ENCODE assay signal across 22 cellular contexts in genomic region chr5:4523038-4523437, GRCh38.
DNase-seq lines count a peak whose midpoint lies in the region; ATAC-seq, FAIRE-seq and TF ChIP-seq lines count a peak whose summit lies in the region.
"Had no signal": no experiment of that assay in that cellular context is flagged by ENCODE, and none has a peak within 500 bp of the region (broad histone marks: within the 10 kb centered on the region; RNA-seq: fewer than 3 reads in every experiment).

No MANE protein-coding gene starts in this region.

- H3K4me1 ChIP-seq in endodermal cell (ENCODE audit: control insufficient read depth, insufficient read depth, low read length): no peaks in the 10 kb centered on the region
- H3K4me1 ChIP-seq: BLaER1, Caco-2, HAP-1 had no signal

- H3K4me3 Mint-ChIP-seq in activated CD4-positive, alpha-beta T cell treated with anti-CD3 and anti-CD28 coated beads, Interleukin-2, amount 10 ng/mL, durations not matched to agents 24 days and 14 days: no peak overlapping the region
- H3K4me3 Mint-ChIP-seq in endodermal cell: no peak overlapping the region
- no peak overlapping the region for H3K4me3 Mint-ChIP-seq in progenitor cell of endocrine pancreas (ENCODE audit: low read depth)
- H3K4me3 Mint-ChIP-seq: B cell; CD4-positive, CD25-positive, alpha-beta regulatory T cell; CD8-positive, alpha-beta T cell; HFFc6 had no signal

- no peak overlapping the region for H3K27ac ChIP-seq in endodermal cell (ENCODE audit: low read depth, low read length)
- H3K27ac ChIP-seq: 22Rv1, BLaER1, C4-2B had no signal

- H3K9me3 ChIP-seq in endodermal cell (ENCODE audit: control insufficient read depth, low read length): no peaks in the 10 kb centered on the region
- H3K9me3 ChIP-seq: Caco-2, HAP-1 had no signal

- no peak for ATAC-seq in HG03439 (IDR thresholded peaks at IDR 0.05; ENCODE audit: unreplicated experiment)
- ATAC-seq: CD8-positive, alpha-beta T cell; GM12878 had no signal

- H3K4me1 Mint-ChIP-seq in activated CD4-positive, alpha-beta T cell treated with anti-CD3 and anti-CD28 coated beads, Interleukin-2, amount 10 ng/mL, durations not matched to agents 24 days and 14 days: no peaks in the 10 kb centered on the region
- H3K4me1 Mint-ChIP-seq in endodermal cell: no peaks in the 10 kb centered on the region
- H3K4me1 Mint-ChIP-seq in progenitor cell of endocrine pancreas (ENCODE audit: low read depth): no peaks in the 10 kb centered on the region
- H3K4me1 Mint-ChIP-seq: B cell; CD4-positive, CD25-positive, alpha-beta regulatory T cell had no signal

- FAIRE-seq in urothelium cell line (lab: Jason Lieb, UNC): peak; percentile 23
- FAIRE-seq: A204.1, GM12878, H54 had no signal

- TF ChIP-seq CTCF in endodermal cell (conservative IDR thresholded peaks at IDR 0.05): no peak
- no peak for TF ChIP-seq CTCF in progenitor cell of endocrine pancreas (IDR thresholded peaks at IDR 0.05; ENCODE audit: unreplicated experiment)

- H3K27me3 Mint-ChIP-seq in activated CD4-positive, alpha-beta T cell treated with anti-CD3 and anti-CD28 coated beads, Interleukin-2, amount 10 ng/mL, durations not matched to agents 24 days and 14 days: no peaks in the 10 kb centered on the region
- no peaks in the 10 kb centered on the region for H3K27me3 Mint-ChIP-seq in endodermal cell (ENCODE audit: insufficient read depth)
- H3K27me3 Mint-ChIP-seq in progenitor cell of endocrine pancreas: peaks cover 18% of the 10 kb centered on the region
- H3K27me3 Mint-ChIP-seq: B cell; CD4-positive, CD25-positive, alpha-beta regulatory T cell had no signal

- H3K4me3 ChIP-seq in endodermal cell (ENCODE audit: low read length): no peak overlapping the region
- H3K4me3 ChIP-seq: BLaER1, GM12878, HAP-1 had no signal

- WGBS in endodermal cell (ENCODE audit: insufficient coverage in 1 of 2, insufficient read length in 1 of 2), 2 experiments: 88 to 89% methylated on average over 5 to 6 of the region's 6 CpGs

- DNase-seq in activated CD4-positive, alpha-beta T cell treated with anti-CD3 and anti-CD28 coated beads, Interleukin-2, amount 10 ng/mL, durations not matched to agents 24 days and 14 days: peak; percentile 25
- DNase-seq in activated CD4-positive, alpha-beta T cell treated with anti-CD3 and anti-CD28 coated beads for 1 hour: no peak
- DNase-seq in endodermal cell (peak; percentile 20), urothelium cell line (ENCODE audit: low spot score) (no peak), progenitor cell of endocrine pancreas (ENCODE audit: low spot score, unreplicated experiment) (no peak)
- DNase-seq: Caco-2; CD4-positive, CD25-positive, alpha-beta regulatory T cell; CD8-positive, alpha-beta T cell; DMS153; EL; GDM1; GOT3; HFFc6 had no signal

- no peak overlapping the region for H3K9ac ChIP-seq in endodermal cell (ENCODE audit: extremely low read depth, low read length, poor library complexity, severe bottlenecking)
- H3K9ac ChIP-seq: BLaER1 had no signal

- intact Hi-C loops in activated CD4-positive, alpha-beta T cell treated with anti-CD3 and anti-CD28 coated beads, Interleukin-2, amount 10 ng/mL, durations not matched to agents 24 days and 14 days (cut with micrococcal nuclease): no loop called here

- H3K36me3 Mint-ChIP-seq in activated CD4-positive, alpha-beta T cell treated with anti-CD3 and anti-CD28 coated beads, Interleukin-2, amount 10 ng/mL, durations not matched to agents 24 days and 14 days (ENCODE audit: low read depth): no peaks in the 10 kb centered on the region
- H3K36me3 Mint-ChIP-seq in endodermal cell (ENCODE audit: low read depth): no peaks in the 10 kb centered on the region
- H3K36me3 Mint-ChIP-seq in progenitor cell of endocrine pancreas (ENCODE audit: insufficient read depth): no peaks in the 10 kb centered on the region
- H3K36me3 Mint-ChIP-seq: CD4-positive, CD25-positive, alpha-beta regulatory T cell; CD8-positive, alpha-beta T cell had no signal

- H3K27me3 ChIP-seq in endodermal cell (ENCODE audit: control insufficient read depth, insufficient read depth, low read length, poor library complexity, severe bottlenecking): no peaks in the 10 kb centered on the region
- H3K27me3 ChIP-seq: BLaER1 had no signal

- peaks cover 3% of the 10 kb centered on the region for H3K9me3 Mint-ChIP-seq in activated CD4-positive, alpha-beta T cell treated with anti-CD3 and anti-CD28 coated beads, Interleukin-2, amount 10 ng/mL, durations not matched to agents 24 days and 14 days
- H3K9me3 Mint-ChIP-seq in endodermal cell (no peaks in the 10 kb centered on the region), progenitor cell of endocrine pancreas (ENCODE audit: low read depth) (no peaks in the 10 kb centered on the region)
- H3K9me3 Mint-ChIP-seq: CD8-positive, alpha-beta T cell had no signal

- no peak overlapping the region for H3K27ac Mint-ChIP-seq in activated CD4-positive, alpha-beta T cell treated with anti-CD3 and anti-CD28 coated beads, Interleukin-2, amount 10 ng/mL, durations not matched to agents 24 days and 14 days
- no peak overlapping the region for H3K27ac Mint-ChIP-seq in endodermal cell
- H3K27ac Mint-ChIP-seq in progenitor cell of endocrine pancreas: no peak overlapping the region
- H3K27ac Mint-ChIP-seq: B cell; CD4-positive, CD25-positive, alpha-beta regulatory T cell; CD8-positive, alpha-beta T cell; HFFc6 had no signal

- H3K36me3 ChIP-seq in endodermal cell (ENCODE audit: control insufficient read depth, insufficient read depth, low read length): no peaks in the 10 kb centered on the region
- H3K36me3 ChIP-seq: BLaER1, HAP-1 had no signal

Comparison
In these comparisons a context has a peak if more than half of its experiments do, and no peak if none do; other contexts are left out.
1. DNase-seq: peak in activated CD4-positive, alpha-beta T cell treated with anti-CD3 and anti-CD28 coated beads, Interleukin-2, amount 10 ng/mL, durations not matched to agents 24 days and 14 days (single experiment) and endodermal cell (single experiment); none in activated CD4-positive, alpha-beta T cell treated with anti-CD3 and anti-CD28 coated beads for 1 hour (single experiment), urothelium cell line (single experiment) and progenitor cell of endocrine pancreas (single experiment).